23 cellular contexts compared by ENCODE assay signal in genomic region chr22:20554824-20555223, GRCh38. TPM values are rescaled to one million over a fixed set of nuclear protein-coding genes. Genes with fewer than 3 reads are reported as not detected.
A peak's percentile ranks its signal among the peaks of the same experiment; 100 is the strongest.
DNase-seq lines count a peak whose midpoint lies in the region; ATAC-seq and TF ChIP-seq lines count a peak whose summit lies in the region.
"Had no signal": no experiment of that assay in that cellular context is flagged by ENCODE, and none has a peak within 500 bp of the region (broad histone marks: within the 10 kb centered on the region; RNA-seq: fewer than 3 reads in every experiment).

No MANE protein-coding gene starts in this region.

- H3K27me3 Mint-ChIP-seq in T-helper 2 cell treated with Interferon-gamma antibody and Interleukin-4, amounts not matched to agents 5 μg/mL and 100 μg/mL, for 36 hours (ENCODE audit: low read depth): no peaks in the 10 kb centered on the region
- peaks cover 3% of the 10 kb centered on the region for H3K27me3 Mint-ChIP-seq in HFFc6 (ENCODE audit: insufficient read depth)
- H3K27me3 Mint-ChIP-seq: type B pancreatic cell had no signal

- TF ChIP-seq CTCF in HFFc6 (IDR thresholded peaks at IDR 0.05): no peak

- H3K4me3 ChIP-seq in effector memory CD4-positive, alpha-beta T cell (ENCODE audit: insufficient read depth, low read depth, low read length, poor library complexity, severe bottlenecking): no peak overlapping the region
- H3K4me3 ChIP-seq: BLaER1 treated with 17β-estradiol and CSF1 and Interleukin-3, amounts not matched to agents 10 nM and 100 nM; dorsolateral prefrontal cortex; esophagus muscularis mucosa; MG63; ovary had no signal

- H3K27ac Mint-ChIP-seq in T-helper 2 cell treated with Interferon-gamma antibody and Interleukin-4, amounts not matched to agents 5 μg/mL and 100 μg/mL, for 36 hours: peak overlapping the region; percentile 26
- peak overlapping the region; percentile 31; the same call in 1 of the 2 replicates for H3K27ac Mint-ChIP-seq in HFFc6
- H3K27ac Mint-ChIP-seq: type B pancreatic cell had no signal

- peaks cover 11% of the 10 kb centered on the region for H3K9me3 Mint-ChIP-seq in T-helper 2 cell treated with Interferon-gamma antibody and Interleukin-4, amounts not matched to agents 5 μg/mL and 100 μg/mL, for 36 hours
- H3K9me3 Mint-ChIP-seq in HFFc6: no peaks in the 10 kb centered on the region

- peaks cover 57% of the 10 kb centered on the region for H3K36me3 ChIP-seq in effector memory CD4-positive, alpha-beta T cell (ENCODE audit: control insufficient read depth, insufficient read depth, low read length)
- H3K36me3 ChIP-seq: ovary had no signal

- H3K9me3 ChIP-seq in effector memory CD4-positive, alpha-beta T cell (ENCODE audit: control insufficient read depth, low read length): no peaks in the 10 kb centered on the region
- H3K9me3 ChIP-seq: esophagus muscularis mucosa, MG63, ovary had no signal

- H3K27me3 ChIP-seq in effector memory CD4-positive, alpha-beta T cell (replicated peaks; ENCODE audit: control insufficient read depth, insufficient read depth, low read length, poor library complexity, severe bottlenecking): no peaks in the 10 kb centered on the region
- H3K27me3 ChIP-seq: BLaER1 treated with 17β-estradiol and CSF1 and Interleukin-3, amounts not matched to agents 10 nM and 100 nM; dorsolateral prefrontal cortex; esophagus muscularis mucosa; MG63; ovary had no signal

- peaks cover 76% of the 10 kb centered on the region for H3K36me3 Mint-ChIP-seq in T-helper 2 cell treated with Interferon-gamma antibody and Interleukin-4, amounts not matched to agents 5 μg/mL and 100 μg/mL, for 36 hours (ENCODE audit: low read depth)
- peaks cover 56% of the 10 kb centered on the region for H3K36me3 Mint-ChIP-seq in HFFc6 (ENCODE audit: low read depth)

- ATAC-seq in HG02973 (IDR thresholded peaks at IDR 0.05; ENCODE audit: unreplicated experiment): no peak
- ATAC-seq: HCT116 had no signal

- peaks cover 71% of the 10 kb centered on the region for H3K4me1 Mint-ChIP-seq in T-helper 2 cell treated with Interferon-gamma antibody and Interleukin-4, amounts not matched to agents 5 μg/mL and 100 μg/mL, for 36 hours (ENCODE audit: low read depth)
- H3K4me1 Mint-ChIP-seq in HFFc6 (ENCODE audit: low read depth): peaks cover 64% of the 10 kb centered on the region

- H3K4me1 ChIP-seq in effector memory CD4-positive, alpha-beta T cell (ENCODE audit: control insufficient read depth, insufficient read depth, low read length, poor library complexity, severe bottlenecking): peaks cover 87% of the 10 kb centered on the region

- intact Hi-C loops in posterior vena cava (cut with DNase I): loop anchor here (5.0 to 10.0 kb wide), 2 partner anchors 43 to 1100 kb away; no protein-coding TSS in a partner anchor

- DNase-seq in T-helper 2 cell treated with Interferon-gamma antibody and Interleukin-4, amounts not matched to agents 5 μg/mL and 100 μg/mL, for 36 hours (ENCODE audit: low spot score): no peak
- DNase-seq in T-helper 2 cell (no peak), HFFc6 (no peak), posterior vena cava (ENCODE audit: low spot score) (peak; percentile 23), islet precursor cell (no peak), NCI-H82 (lab: John Stamatoyannopoulos, UW) (no peak)
- no peak for DNase-seq in effector memory CD4-positive, alpha-beta T cell
- DNase-seq: 8988T; activated CD4-positive, alpha-beta T cell treated with anti-CD3 and anti-CD28 coated beads, Interleukin-2, amount 50 U/mL, for 1 hour; head of caudate nucleus; NCI-H1694; NCI-H446 treated with DMSO at 0.1 percent for 48 hours; SHP77; stimulated activated naive CD4-positive, alpha-beta T cell; T1000 had no signal

- peak overlapping the region; percentile 40 for H3K27ac ChIP-seq in effector memory CD4-positive, alpha-beta T cell (ENCODE audit: insufficient read depth, low read length, poor library complexity, severe bottlenecking)

- H3K4me3 Mint-ChIP-seq in T-helper 2 cell treated with Interferon-gamma antibody and Interleukin-4, amounts not matched to agents 5 μg/mL and 100 μg/mL, for 36 hours: no peak overlapping the region
- H3K4me3 Mint-ChIP-seq in HFFc6: no peak overlapping the region
- H3K4me3 Mint-ChIP-seq: type B pancreatic cell had no signal

RNA-seq across cellular contexts. Expression of gene MED15, which starts 47.4 kb away (rescaled TPM):
- total RNA-seq in HFFc6 (2021; fragmentation: NEBNext Ultra II Directional; extraction: Animal tissue kit (Norgen Biotek cat#: 25700)): 100 to 1,000 TPM; 128 to 148 (median 136) TPM
- 10 to 100 TPM; 75.9 to 80.5 TPM for total RNA-seq in posterior vena cava

RNA-seq across cellular contexts. Expression of gene KLHL22, which starts 59.2 kb away (rescaled TPM):
- total RNA-seq in HFFc6 (2021; fragmentation: NEBNext Ultra II Directional; extraction: Animal tissue kit (Norgen Biotek cat#: 25700)): 10 to 100 TPM; 19.2 to 25.5 (median 21.6) TPM
- total RNA-seq in posterior vena cava: 10 to 100 TPM; 16.3 to 20.0 TPM
